In the genomic region with DNA sequence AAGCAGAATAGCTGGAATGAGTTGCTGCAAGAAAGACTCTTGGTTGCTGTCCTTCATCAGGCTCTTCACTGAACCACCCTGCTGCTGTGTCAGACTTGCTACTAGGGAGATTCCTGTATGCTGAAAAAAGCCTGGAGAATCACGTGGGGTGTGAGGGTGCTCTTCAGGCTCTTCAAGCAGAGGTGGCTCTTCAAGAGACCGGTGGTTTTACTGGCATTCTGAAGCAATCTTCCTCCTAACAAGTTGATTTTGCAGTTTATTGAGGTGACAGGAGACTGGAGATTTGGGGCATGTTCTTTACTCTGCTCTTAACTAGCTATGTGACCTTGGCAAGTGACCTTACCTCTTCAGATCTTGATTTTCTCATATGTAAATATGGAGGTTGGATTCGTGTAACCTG, we compare ENCODE assay signal across 19 cellular contexts. TPM values are rescaled to one million over a fixed set of nuclear protein-coding genes. Genes with fewer than 3 reads are reported as not detected.
"Had no signal": no experiment of that assay in that cellular context is flagged by ENCODE, and none has a peak within 500 bp of the region (broad histone marks: within the 10 kb centered on the region; RNA-seq: fewer than 3 reads in every experiment).

No MANE protein-coding gene starts in this region.

- H3K4me3 ChIP-seq: transverse colon had no signal

- H3K9me3 Mint-ChIP-seq: activated CD8-positive, alpha-beta T cell treated with anti-CD3 and anti-CD28 coated beads for 36 hours; dendritic cell treated with granulocyte-macrophage colony-stimulating factor and Interleukin-4, amounts not matched to agents 40 ng/mL and 50 ng/mL, for 4 days; natural killer cell treated with Interleukin-12 subunit alpha and Interleukin-12 subunit beta and Interleukin-15 and Interleukin-18, amount 100 ng/mL, for 72 hours had no signal

- H3K4me1 ChIP-seq: transverse colon had no signal

- H3K27ac Mint-ChIP-seq: activated B cell treated with CpG ODN at 0.5 μM for 24 hours; activated CD8-positive, alpha-beta T cell treated with anti-CD3 and anti-CD28 coated beads for 36 hours; dendritic cell treated with granulocyte-macrophage colony-stimulating factor and Interleukin-4, amounts not matched to agents 40 ng/mL and 50 ng/mL, for 4 days; natural killer cell treated with Interleukin-12 subunit alpha and Interleukin-12 subunit beta and Interleukin-15 and Interleukin-18, amount 100 ng/mL, for 72 hours had no signal

- H3K9me3 ChIP-seq: transverse colon had no signal

- DNase-seq: activated B cell treated with CpG ODN at 0.5 μM for 24 hours; activated CD4-positive, alpha-beta T cell treated with anti-CD3 and anti-CD28 coated beads for 48 hours; activated CD8-positive, alpha-beta T cell treated with anti-CD3 and anti-CD28 coated beads for 36 hours; activated effector memory CD4-positive, alpha-beta T cell treated with Interleukin-2 at 50 U/mL for 16 hours; activated naive CD4-positive, alpha-beta T cell treated with anti-CD3 and anti-CD28 coated beads, Interleukin-2, amount 50 U/mL, for 16 hours; activated T-cell treated with anti-CD3 and anti-CD28 coated beads, Interleukin-2, amount 50 U/mL, for 4 hours; effector memory CD4-positive, alpha-beta T cell; foreskin melanocyte; left colon; mesendoderm; retina; small intestine; stimulated activated CD4-positive, alpha-beta T cell treated with anti-CD3 and anti-CD28 coated beads, Interleukin-4, amount 100 ng/mL, for 24 hours; stimulated activated naive CD4-positive, alpha-beta T cell; SW 1271; transverse colon had no signal

- H3K27me3 ChIP-seq: transverse colon had no signal

- H3K36me3 ChIP-seq: transverse colon had no signal

- H3K4me1 Mint-ChIP-seq: activated B cell treated with CpG ODN at 0.5 μM for 24 hours had no signal

- H3K36me3 Mint-ChIP-seq: natural killer cell treated with Interleukin-12 subunit alpha and Interleukin-12 subunit beta and Interleukin-15 and Interleukin-18, amount 100 ng/mL, for 72 hours had no signal

- H3K4me3 Mint-ChIP-seq: activated B cell treated with CpG ODN at 0.5 μM for 24 hours; activated CD8-positive, alpha-beta T cell treated with anti-CD3 and anti-CD28 coated beads for 36 hours; activated T-cell treated with anti-CD3 and anti-CD28 coated beads, Interleukin-2, amount 50 U/mL, for 4 hours; dendritic cell treated with granulocyte-macrophage colony-stimulating factor and Interleukin-4, amounts not matched to agents 40 ng/mL and 50 ng/mL, for 4 days; natural killer cell treated with Interleukin-12 subunit alpha and Interleukin-12 subunit beta and Interleukin-15 and Interleukin-18, amount 100 ng/mL, for 72 hours had no signal

- H3K27ac ChIP-seq: transverse colon had no signal

- ATAC-seq: activated CD8-positive, alpha-beta T cell treated with anti-CD3 and anti-CD28 coated beads for 36 hours; activated T-cell treated with anti-CD3 and anti-CD28 coated beads, Interleukin-2, amount 50 U/mL, for 4 hours; left colon; natural killer cell treated with Interleukin-12 subunit alpha and Interleukin-12 subunit beta and Interleukin-15 and Interleukin-18, amount 100 ng/mL, for 72 hours had no signal

RNA-seq across cellular contexts. Expression of a gene that starts 14.1 kb away (rescaled TPM):
- total RNA-seq: activated B cell treated with CpG ODN at 0.5 μM for 24 hours; activated T-cell treated with anti-CD3 and anti-CD28 coated beads, Interleukin-2, amount 50 U/mL, for 4 hours; natural killer cell treated with Interleukin-12 subunit alpha and Interleukin-12 subunit beta and Interleukin-15 and Interleukin-18, amount 100 ng/mL, for 72 hours; T-helper 2 cell treated with Interferon-gamma antibody and Interleukin-4, amounts not matched to agents 100 ng/mL and 5 ng/mL, for 36 hours had no signal
